8 cellular contexts compared by ENCODE assay signal in genomic region chr6:131136021-131136847, GRCh38. TPM values are rescaled to one million over a fixed set of nuclear protein-coding genes. Genes with fewer than 3 reads are reported as not detected.
DNase-seq lines count a peak whose midpoint lies in the region; ATAC-seq and TF ChIP-seq lines count a peak whose summit lies in the region.

No MANE protein-coding gene starts in this region.

- H3K4me3 ChIP-seq in NB4 (ENCODE audit: low read depth, low read length) (peak overlapping the region; percentile 58), colonic mucosa (peak overlapping the region; percentile 66), lower leg skin (ENCODE audit: low read depth, poor library complexity, severe bottlenecking) (peak overlapping the region; percentile 75), testis (peak overlapping the region; percentile 73 to 83)

- intact Hi-C loops in colonic mucosa (cut with DNase I) (no loop called here), lower leg skin (cut with DNase I; ENCODE audit: low total_unique reads) (no loop called here), testis (cut with DNase I; ENCODE audit: low total_unique reads) (no loop called here)

- peak overlapping the region; percentile 96 for H3K27ac Mint-ChIP-seq in stimulated activated naive CD8-positive, alpha-beta T cell treated with anti-CD3 and anti-CD28 coated beads, Interleukin-15, Interleukin-2, amounts not matched to agents 100 ng/mL and 50 ng/mL, for 24 hours

- no peak for DNase-seq in stimulated activated naive CD8-positive, alpha-beta T cell treated with anti-CD3 and anti-CD28 coated beads, Interleukin-15, Interleukin-2, amounts not matched to agents 100 U/mL and 50 U/mL, for 24 hours
- DNase-seq in NB4 (ENCODE audit: low read depth) (peak; percentile 28), colonic mucosa (peak; percentile 32), lower leg skin (ENCODE audit: low spot score in 2 of 2) (no peak), testis (peak; percentile 48), SW 1271 (lab: John Stamatoyannopoulos, UW) (no peak)

- H3K4me1 ChIP-seq in colonic mucosa (no peaks in the 10 kb centered on the region), testis (peaks cover 11% of the 10 kb centered on the region)

- TF ChIP-seq POLR2A in NB4 (IDR thresholded peaks at IDR 0.05; ENCODE audit: extremely low read depth, insufficient read length) (no peak), lower leg skin (IDR thresholded peaks at IDR 0.05) (no peak), testis (IDR thresholded peaks at IDR 0.05) (no peak)

- no peaks in the 10 kb centered on the region for H3K36me3 ChIP-seq in colonic mucosa
- H3K36me3 ChIP-seq in testis (ENCODE audit: low read depth, missing control alignments) = no peaks in the 10 kb centered on the region

- WGBS in lower leg skin, 2 donors = 13 to 15% methylated on average over 19 of the region's 19 CpGs
- WGBS in testis, 2 donors = 7 to 10% methylated on average over 19 of the region's 19 CpGs

- H3K27me3 Mint-ChIP-seq in stimulated activated naive CD8-positive, alpha-beta T cell treated with anti-CD3 and anti-CD28 coated beads, Interleukin-15, Interleukin-2, amounts not matched to agents 100 ng/mL and 50 ng/mL, for 24 hours = no peaks in the 10 kb centered on the region

- H3K27me3 ChIP-seq in colonic mucosa (no peaks in the 10 kb centered on the region), testis (no peaks in the 10 kb centered on the region)

- peaks cover 32% of the 10 kb centered on the region for H3K4me1 Mint-ChIP-seq in stimulated activated naive CD8-positive, alpha-beta T cell treated with anti-CD3 and anti-CD28 coated beads, Interleukin-15, Interleukin-2, amounts not matched to agents 100 ng/mL and 50 ng/mL, for 24 hours (ENCODE audit: low read depth)

- H3K36me3 Mint-ChIP-seq in stimulated activated naive CD8-positive, alpha-beta T cell treated with anti-CD3 and anti-CD28 coated beads, Interleukin-15, Interleukin-2, amounts not matched to agents 100 ng/mL and 50 ng/mL, for 24 hours (ENCODE audit: low read depth) = peaks cover under 1% of the 10 kb centered on the region

- TF ChIP-seq CTCF in NB4 (IDR thresholded peaks at IDR 0.05; ENCODE audit: low read depth, low read length) (no peak), colonic mucosa (IDR thresholded peaks at IDR 0.05) (no peak), lower leg skin (IDR thresholded peaks at IDR 0.05) (no peak), testis (IDR thresholded peaks at IDR 0.05) (no peak)

- peak overlapping the region; percentile 92 for H3K4me3 Mint-ChIP-seq in stimulated activated naive CD8-positive, alpha-beta T cell treated with anti-CD3 and anti-CD28 coated beads, Interleukin-15, Interleukin-2, amounts not matched to agents 100 ng/mL and 50 ng/mL, for 24 hours

- peak overlapping the region; percentile 71 to 72 for H3K9ac ChIP-seq in colonic mucosa (ENCODE audit: low read depth in 2 of 2, low read length in 2 of 2)

- H3K9me3 ChIP-seq in colonic mucosa (no peaks in the 10 kb centered on the region), testis (no peaks in the 10 kb centered on the region)

- H3K27ac ChIP-seq in colonic mucosa (peak overlapping the region; percentile 85), testis (peak overlapping the region; percentile 92 to 93)

- ATAC-seq in stimulated activated naive CD8-positive, alpha-beta T cell treated with anti-CD3 and anti-CD28 coated beads, Interleukin-15, Interleukin-2, amounts not matched to agents 100 U/mL and 50 U/mL, for 24 hours = no peak
- no peak for ATAC-seq in HG03196 (IDR thresholded peaks at IDR 0.05; ENCODE audit: unreplicated experiment)

- no peaks in the 10 kb centered on the region for H3K9me3 Mint-ChIP-seq in stimulated activated naive CD8-positive, alpha-beta T cell treated with anti-CD3 and anti-CD28 coated beads, Interleukin-15, Interleukin-2, amounts not matched to agents 100 ng/mL and 50 ng/mL, for 24 hours

RNA-seq across cellular contexts. Expression of gene AKAP7, which starts 1.0 kb away (rescaled TPM):
- total RNA-seq in colonic mucosa = 10 to 100 TPM; 15.3 to 60.1 TPM
- total RNA-seq in lower leg skin = 1 to 10 TPM; 2.2 to 5.7 (median 3.1) TPM
- 10 to 100 TPM; 29.3 to 32.4 TPM for total RNA-seq in testis
- polyA plus RNA-seq in testis (ENCODE audit: insufficient read depth, low read depth, low replicate concordance) = 16.5 TPM

Comparison
In these comparisons a context has a peak if more than half of its experiments do, and no peak if none do; other contexts are left out.
1. DNase-seq: peak in NB4 (single experiment), colonic mucosa (single experiment) and testis (single experiment); none in stimulated activated naive CD8-positive, alpha-beta T cell treated with anti-CD3 and anti-CD28 coated beads, Interleukin-15, Interleukin-2, amounts not matched to agents 100 U/mL and 50 U/mL, for 24 hours (single experiment), lower leg skin (0 of 2) and SW 1271 (0 of 2).
2. Peak in every context shown above with its lines, with median percentiles within 50 percentile points of each other: H3K4me3 ChIP-seq.